In the genomic region with DNA sequence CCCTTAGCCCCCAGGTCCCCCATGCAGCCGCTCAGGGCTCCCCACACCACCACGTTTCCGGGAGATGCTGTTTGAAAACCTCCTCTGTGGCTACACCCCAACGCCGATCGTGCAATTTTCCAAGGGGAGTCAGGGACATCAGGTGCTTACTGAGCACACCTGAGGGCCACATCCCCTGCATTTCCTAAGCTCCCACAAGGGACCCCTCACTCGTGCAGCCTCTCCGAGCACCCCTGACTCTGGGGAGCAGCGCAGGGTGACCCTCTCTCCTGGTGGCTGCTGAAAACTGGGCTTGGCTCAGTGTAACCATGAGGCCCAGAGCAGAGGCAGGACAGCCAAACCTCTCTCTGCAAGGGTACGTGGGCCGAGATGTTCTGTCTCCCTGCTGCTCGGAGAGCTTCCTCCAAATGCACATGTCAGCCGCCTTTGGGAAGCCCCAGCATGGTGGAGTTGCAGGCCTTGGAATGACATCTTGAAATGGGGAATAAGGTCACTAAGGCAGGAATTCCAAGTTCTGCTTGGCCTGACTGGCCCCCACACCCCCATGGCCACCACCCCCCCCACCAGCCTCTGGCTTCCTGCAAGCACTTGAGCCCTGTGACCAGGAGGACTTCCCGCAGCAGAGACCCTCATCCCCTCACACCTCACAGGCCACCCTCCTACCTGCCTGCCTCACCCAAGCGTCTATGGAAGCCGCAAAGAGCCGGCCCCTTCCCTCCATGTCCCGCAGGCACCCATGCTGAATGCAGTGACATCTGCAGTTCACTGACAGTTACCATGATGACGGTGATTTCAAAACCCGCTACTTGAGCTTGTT, we compare ENCODE assay signal across 26 cellular contexts.
DNase-seq lines count a peak whose midpoint lies in the region; ATAC-seq and TF ChIP-seq lines count a peak whose summit lies in the region.
"Had no signal": no experiment of that assay in that cellular context is flagged by ENCODE, and none has a peak within 500 bp of the region (broad histone marks: within the 10 kb centered on the region; RNA-seq: fewer than 3 reads in every experiment).

No MANE protein-coding gene starts in this region.

- DNase-seq in left ventricle myocardium superior (peak; percentile 6), left cardiac atrium (no peak), endodermal cell (peak; percentile 46), posterior vena cava (ENCODE audit: low spot score) (peak; percentile 67), aorta (peak; percentile 22 to 45), GM10248 (ENCODE audit: extremely low spot score) (no peak), NCI-H524 (lab: John Stamatoyannopoulos, UW) (no peak)
- DNase-seq: activated CD4-positive, alpha-beta T cell treated with anti-CD3 and anti-CD28 coated beads for 48 hours; activated naive CD4-positive, alpha-beta T cell; activated T-cell treated with anti-CD3 and anti-CD28 coated beads, Interleukin-2, amount 50 U/mL, for 4 hours; BE2C; brain microvascular endothelial cell; CD8-positive, alpha-beta T cell; EL; mesendoderm; NCI-H1092; NCI-H1694; NCI-H446; NCI-H82 had no signal

- no peak overlapping the region for H3K27ac ChIP-seq in endodermal cell (ENCODE audit: low read depth, low read length)
- H3K27ac ChIP-seq in aorta (ENCODE audit: low read depth in 1 of 2, low read length in 2 of 2): no peak overlapping the region
- H3K27ac ChIP-seq: brain microvascular endothelial cell, gastroesophageal sphincter, hepatocyte, psoas muscle, vagina, VCaP had no signal

- H3K27me3 Mint-ChIP-seq in endodermal cell (ENCODE audit: insufficient read depth): no peaks in the 10 kb centered on the region
- H3K27me3 Mint-ChIP-seq: stimulated activated memory B cell treated with anti-CD40 and anti-IgM and Interleukin-4, amounts not matched to agents 10 μg/mL and 1 μg/mL and 100 μg/mL, for 72 hours had no signal

- H3K9me3 ChIP-seq in endodermal cell (ENCODE audit: control insufficient read depth, low read length) (no peaks in the 10 kb centered on the region), aorta (ENCODE audit: control insufficient read depth, low read length) (no peaks in the 10 kb centered on the region)
- H3K9me3 ChIP-seq: BE2C, gastroesophageal sphincter, psoas muscle, vagina had no signal

- no peaks in the 10 kb centered on the region for H3K36me3 ChIP-seq in endodermal cell (ENCODE audit: control insufficient read depth, insufficient read depth, low read length)
- H3K36me3 ChIP-seq in aorta (ENCODE audit: control insufficient read depth in 1 of 2, insufficient read depth in 2 of 2, low read length in 1 of 2): no peaks in the 10 kb centered on the region
- H3K36me3 ChIP-seq: BE2C, brain microvascular endothelial cell, gastroesophageal sphincter, vagina had no signal

- intact Hi-C loops in left ventricle myocardium superior (cut with micrococcal nuclease) (no loop called here), left cardiac atrium (cut with DNase I) (no loop called here), posterior vena cava (cut with DNase I) (no loop called here), aorta (cut with DNase I) (no loop called here)

- no peak overlapping the region for H3K27ac Mint-ChIP-seq in endodermal cell
- H3K27ac Mint-ChIP-seq: CD8-positive, alpha-beta T cell; stimulated activated memory B cell treated with anti-CD40 and anti-IgM and Interleukin-4, amounts not matched to agents 10 μg/mL and 1 μg/mL and 100 μg/mL, for 72 hours; T-helper 2 cell treated with Interferon-gamma antibody and Interleukin-4, amounts not matched to agents 5 μg/mL and 100 μg/mL, for 36 hours had no signal

- POLR2A ChIA-PET in GM10248 (lab: Yijun Ruan, JAX): no interaction called here

- H3K27me3 ChIP-seq in endodermal cell (ENCODE audit: control insufficient read depth, insufficient read depth, low read length, poor library complexity, severe bottlenecking) (no peaks in the 10 kb centered on the region), aorta (ENCODE audit: control insufficient read depth in 1 of 2, insufficient read depth in 2 of 2, low read length in 1 of 2) (no peaks in the 10 kb centered on the region)
- H3K27me3 ChIP-seq: BE2C, brain microvascular endothelial cell, hepatocyte, vagina had no signal

- whole genome bisulfite sequencing in endodermal cell (ENCODE audit: insufficient coverage in 1 of 2, insufficient read length in 1 of 2), 2 experiments: 86 to 93% methylated on average over 8 to 20 of the region's 20 CpGs
- 73 to 75% methylated on average over 20 of the region's 20 CpGs for WGBS in aorta, 2 donors

- no peaks in the 10 kb centered on the region for H3K4me1 ChIP-seq in endodermal cell (ENCODE audit: control insufficient read depth, insufficient read depth, low read length)
- no peaks in the 10 kb centered on the region for H3K4me1 ChIP-seq in aorta (ENCODE audit: control insufficient read depth in 1 of 2, insufficient read depth in 2 of 2, low read length in 2 of 2)
- H3K4me1 ChIP-seq: BE2C, gastroesophageal sphincter, psoas muscle, vagina had no signal

- no peak overlapping the region for H3K4me3 Mint-ChIP-seq in endodermal cell
- H3K4me3 Mint-ChIP-seq: activated T-cell treated with anti-CD3 and anti-CD28 coated beads, Interleukin-2, amount 50 U/mL, for 4 hours; CD8-positive, alpha-beta T cell; stimulated activated memory B cell treated with anti-CD40 and anti-IgM and Interleukin-4, amounts not matched to agents 10 μg/mL and 1 μg/mL and 100 μg/mL, for 72 hours; T-helper 2 cell treated with Interferon-gamma antibody and Interleukin-4, amounts not matched to agents 5 μg/mL and 100 μg/mL, for 36 hours had no signal

- TF ChIP-seq CTCF in endodermal cell (conservative IDR thresholded peaks at IDR 0.05) (no peak), GM10248 (IDR thresholded peaks at IDR 0.05; ENCODE audit: control extremely low read depth, extremely low read depth, low read depth, missing control alignments) (no peak)

- no peak overlapping the region for H3K4me3 ChIP-seq in endodermal cell (ENCODE audit: low read length)
- no peak overlapping the region for H3K4me3 ChIP-seq in aorta (ENCODE audit: low read length in 2 of 2)
- H3K4me3 ChIP-seq: gastroesophageal sphincter, hepatocyte, psoas muscle, vagina had no signal

- ATAC-seq in left ventricle myocardium superior (no peak), left cardiac atrium (no peak), aorta (ENCODE audit: low FRiP score) (no peak)
- ATAC-seq: activated T-cell treated with anti-CD3 and anti-CD28 coated beads, Interleukin-2, amount 50 U/mL, for 4 hours; CD8-positive, alpha-beta T cell; gastroesophageal sphincter; psoas muscle; stimulated activated memory B cell treated with anti-CD40 and anti-IgM and Interleukin-4, amounts not matched to agents 10 μg/mL and 1 μg/mL and 100 μg/mL, for 72 hours had no signal

- CTCF ChIA-PET in GM10248 (lab: Yijun Ruan, JAX): no interaction called here

- H3K36me3 Mint-ChIP-seq in endodermal cell (ENCODE audit: low read depth): no peaks in the 10 kb centered on the region

- H3K4me1 Mint-ChIP-seq in endodermal cell: no peaks in the 10 kb centered on the region

- no peak overlapping the region for H3K9ac ChIP-seq in endodermal cell (ENCODE audit: extremely low read depth, low read length, poor library complexity, severe bottlenecking)

- H3K9me3 Mint-ChIP-seq in endodermal cell: no peaks in the 10 kb centered on the region
- H3K9me3 Mint-ChIP-seq: activated T-cell treated with anti-CD3 and anti-CD28 coated beads, Interleukin-2, amount 50 U/mL, for 4 hours; CD8-positive, alpha-beta T cell; T-helper 2 cell treated with Interferon-gamma antibody and Interleukin-4, amounts not matched to agents 5 μg/mL and 100 μg/mL, for 36 hours had no signal

Comparison
In these comparisons a context has a peak if more than half of its experiments do, and no peak if none do; other contexts are left out.
1. DNase-seq: peak in left ventricle myocardium superior (single experiment), endodermal cell (single experiment), posterior vena cava (single experiment) and aorta (2 of 2); none in left cardiac atrium (single experiment), GM10248 (single experiment) and NCI-H524 (0 of 2).